Comparison of ENCODE assay signal across 13 cellular contexts in genomic region chr18:36537289-36537688, GRCh38.
A peak's percentile ranks its signal among the peaks of the same experiment; 100 is the strongest.
DNase-seq lines count a peak whose midpoint lies in the region; ATAC-seq and TF ChIP-seq lines count a peak whose summit lies in the region.
"Had no signal": no experiment of that assay in that cellular context is flagged by ENCODE, and none has a peak within 500 bp of the region (broad histone marks: within the 10 kb centered on the region; RNA-seq: fewer than 3 reads in every experiment).

No MANE protein-coding gene starts in this region.

- no peak overlapping the region for H2AK5ac ChIP-seq in H9 (ENCODE audit: insufficient read length, low read length)

- ATAC-seq in GM23338 = peak; percentile 47
- ATAC-seq in HG03135 (IDR thresholded peaks at IDR 0.05; ENCODE audit: unreplicated experiment) = no peak
- ATAC-seq: A549 had no signal

- no peaks in the 10 kb centered on the region for H3K79me2 ChIP-seq in GM23338 (replicated peaks; ENCODE audit: insufficient read depth)
- H3K79me2 ChIP-seq in H9 (ENCODE audit: insufficient read depth, low read length) = no peaks in the 10 kb centered on the region

- H3K9me2 ChIP-seq in GM23338 (ENCODE audit: insufficient read depth) = peaks cover 6% of the 10 kb centered on the region

- no peak overlapping the region for H3K9ac ChIP-seq in H9 (ENCODE audit: extremely low read depth, insufficient read length, low read length)

- H2BK15ac ChIP-seq in H9 (ENCODE audit: low read depth, low read length) = no peak overlapping the region

- H3K27ac ChIP-seq in GM23338 (ENCODE audit: low read depth) = no peak overlapping the region
- H3K27ac ChIP-seq in H9 (ENCODE audit: insufficient read length, low read depth, low read length) = no peak overlapping the region
- H3K27ac ChIP-seq in WERI-Rb-1 = no peak overlapping the region
- H3K27ac ChIP-seq: A549, C4-2B had no signal

- H3K18ac ChIP-seq in H9 (ENCODE audit: insufficient read length, low read depth, low read length) = no peak overlapping the region

- H4K20me1 ChIP-seq in GM23338 (replicated peaks; ENCODE audit: insufficient read depth) = no peaks in the 10 kb centered on the region
- H4K20me1 ChIP-seq in H9 (ENCODE audit: control insufficient read depth, insufficient read depth, insufficient read length) = no peaks in the 10 kb centered on the region

- H3K4me1 ChIP-seq in GM23338 (ENCODE audit: insufficient read depth) = 0 out of 2 replicates have a peak, but pooled peaks cover 7% of the 10 kb centered on the region
- H3K4me1 ChIP-seq in H9 (ENCODE audit: insufficient read depth, low read length) = peaks cover 3% of the 10 kb centered on the region; the same call in 1 of the 2 replicates
- H3K4me1 ChIP-seq: A549, BE2C had no signal

- H3F3A ChIP-seq in GM23338 (replicated peaks; ENCODE audit: low read depth) = no peaks in the 10 kb centered on the region

- no peaks in the 10 kb centered on the region for H3K79me1 ChIP-seq in H9 (ENCODE audit: insufficient read depth, low read depth, low read length, poor library complexity, severe bottlenecking)

- no peak overlapping the region for H4K5ac ChIP-seq in H9 (ENCODE audit: insufficient read length, low read depth, low read length)

- H3K27me3 Mint-ChIP-seq in GM23338 (ENCODE audit: insufficient read depth, low read depth, poor library complexity) (peaks cover 3% of the 10 kb centered on the region), H9 (ENCODE audit: low read depth) (no peaks in the 10 kb centered on the region)

- no peak overlapping the region for H3K23ac ChIP-seq in H9 (ENCODE audit: insufficient read length, low read depth, low read length)

- H2BK20ac ChIP-seq in H9 (ENCODE audit: low read depth, low read length, poor library complexity, severe bottlenecking) = no peak overlapping the region

- H2AFZ ChIP-seq in GM23338 (no peak overlapping the region), H9 (ENCODE audit: low read length) (no peak overlapping the region)

- no peaks in the 10 kb centered on the region for H3K23me2 ChIP-seq in H9 (ENCODE audit: insufficient read length, low read depth, low read length, poor library complexity, severe bottlenecking)

- no peak overlapping the region for H3K4me2 ChIP-seq in GM23338
- H3K4me2 ChIP-seq in H9 (ENCODE audit: insufficient read depth, insufficient read length, low read length) = no peak overlapping the region
- H3K4me2 ChIP-seq: A549 had no signal

- H3K27ac Mint-ChIP-seq in GM23338 (no peak overlapping the region), H9 (no peak overlapping the region)
- H3K27ac Mint-ChIP-seq: CD4-positive, alpha-beta memory T cell; IgD-negative memory B cell had no signal

- peaks cover 14% of the 10 kb centered on the region for H3K4me1 Mint-ChIP-seq in GM23338
- H3K4me1 Mint-ChIP-seq in H9 = peaks cover 17 to 30% of the 10 kb centered on the region in 2 experiments
- H3K4me1 Mint-ChIP-seq: CD4-positive, alpha-beta memory T cell had no signal

- H3K4me3 ChIP-seq in GM23338 (no peak overlapping the region), WERI-Rb-1 (ENCODE audit: low read depth, low read length) (no peak overlapping the region), epithelial cell of proximal tubule (ENCODE audit: low read depth, low read length) (no peak overlapping the region)
- H3K4me3 ChIP-seq: A549 had no signal

- H3K36me3 Mint-ChIP-seq in GM23338 (ENCODE audit: low read depth) = no peaks in the 10 kb centered on the region
- no peaks in the 10 kb centered on the region for H3K36me3 Mint-ChIP-seq in H9 (ENCODE audit: insufficient read depth in 1 of 3, low read depth in 3 of 3)
- H3K36me3 Mint-ChIP-seq: CD4-positive, alpha-beta memory T cell; IgD-negative memory B cell had no signal

- no peak overlapping the region for H2BK120ac ChIP-seq in H9 (ENCODE audit: low read depth, low read length, poor library complexity, severe bottlenecking)

- H3K36me3 ChIP-seq in GM23338 (ENCODE audit: insufficient read depth) (no peaks in the 10 kb centered on the region), WERI-Rb-1 (no peaks in the 10 kb centered on the region)
- H3K36me3 ChIP-seq: BE2C had no signal

- H3T11ph ChIP-seq in H9 (ENCODE audit: low read length) = no peak overlapping the region

- H3K27me3 ChIP-seq in GM23338 (ENCODE audit: insufficient read depth) (no peaks in the 10 kb centered on the region), H9 (ENCODE audit: insufficient read depth, low read length) (no peaks in the 10 kb centered on the region), WERI-Rb-1 (ENCODE audit: insufficient read depth, low read depth, severe bottlenecking) (no peaks in the 10 kb centered on the region)
- H3K27me3 ChIP-seq: BE2C had no signal

- no peak overlapping the region for H4K8ac ChIP-seq in H9 (replicated peaks; ENCODE audit: insufficient read length, low read depth, low read length)

- H3K56ac ChIP-seq in H9 (ENCODE audit: insufficient read length, low read depth, low read length) = no peak overlapping the region

- H2BK12ac ChIP-seq in H9 (ENCODE audit: insufficient read length, low read depth, low read length) = no peak overlapping the region

- H4K91ac ChIP-seq in H9 (ENCODE audit: insufficient read length, low read depth, low read length) = no peak overlapping the region

- H3K14ac ChIP-seq in H9 (ENCODE audit: insufficient read depth, low read length) = no peak overlapping the region

- H2BK5ac ChIP-seq in H9 (ENCODE audit: insufficient read length, low read length) = no peak overlapping the region

- DNase-seq in GM23338 (ENCODE audit: low spot score) (peak; percentile 17), H9 (peak; percentile 7), WERI-Rb-1 (no peak), epithelial cell of proximal tubule (ENCODE audit: low read depth) (no peak), NCI-H1694 (lab: John Stamatoyannopoulos, UW) (no peak)
- DNase-seq in activated CD8-positive, alpha-beta memory T cell treated with anti-CD3 and anti-CD28 coated beads for 24 hours = no peak
- DNase-seq: BE2C; CD4-positive, alpha-beta memory T cell; DMS79 had no signal

- H3K9me3 Mint-ChIP-seq in GM23338 = no peaks in the 10 kb centered on the region
- no peaks in the 10 kb centered on the region for H3K9me3 Mint-ChIP-seq in H9
- H3K9me3 Mint-ChIP-seq: IgD-negative memory B cell had no signal

- H3K9me3 ChIP-seq in H9 (ENCODE audit: control insufficient read depth, low read depth, low read length) = no peaks in the 10 kb centered on the region
- H3K9me3 ChIP-seq in WERI-Rb-1 (ENCODE audit: severe bottlenecking) = no peaks in the 10 kb centered on the region
- H3K9me3 ChIP-seq: A549, BE2C had no signal

- no peak overlapping the region for H3K4ac ChIP-seq in H9 (ENCODE audit: low read depth, low read length)

- H3K4me3 Mint-ChIP-seq in GM23338 (no peak overlapping the region), H9 (no peak overlapping the region)
- H3K4me3 Mint-ChIP-seq: CD4-positive, alpha-beta memory T cell; IgD-negative memory B cell had no signal

- peak in 1 of 2 experiments; percentile 55; a peak in 2 of 4 replicates for TF ChIP-seq CTCF in GM23338 (conservative IDR thresholded peaks at IDR 0.05; ENCODE audit: low read depth in 2 of 2)
- peak; percentile 32; the same call in 2 of the 3 replicates for TF ChIP-seq CTCF in H9 (conservative IDR thresholded peaks at IDR 0.05)
- TF ChIP-seq CTCF in WERI-Rb-1 (IDR thresholded peaks at IDR 0.05; ENCODE audit: low read depth, low read length) = peak; percentile 16; the same call in 1 of the 2 replicates
- peak; percentile 17 for TF ChIP-seq CTCF in epithelial cell of proximal tubule (conservative IDR thresholded peaks at IDR 0.05; ENCODE audit: low read depth, low read length)

TF ChIP-seq in GM23338, 12 proteins besides CTCF, POLR2A, EP300 and RAD21 (continues in another document):
- no peak for TF ChIP-seq NANOG (IDR thresholded peaks at IDR 0.05; ENCODE audit: borderline replicate concordance)
- TF ChIP-seq REST (IDR thresholded peaks at IDR 0.05; ENCODE audit: unreplicated experiment) = no peak
- no peak for TF ChIP-seq JUNB (IDR thresholded peaks at IDR 0.05; ENCODE audit: unreplicated experiment)
- TF ChIP-seq ZNF331 (CRISPR knock-in tag; IDR thresholded peaks at IDR 0.05; ENCODE audit: low read depth) = no peak
- no peak for TF ChIP-seq ZNF114 (CRISPR knock-in tag; IDR thresholded peaks at IDR 0.05)
- TF ChIP-seq STAT1 (IDR thresholded peaks at IDR 0.05; ENCODE audit: unreplicated experiment) = no peak
- no peak for TF ChIP-seq EZH2 (IDR thresholded peaks at IDR 0.05; ENCODE audit: low read depth, unreplicated experiment)
- no peak for TF ChIP-seq ETS1 (IDR thresholded peaks at IDR 0.05)
- TF ChIP-seq CREB1 (CRISPR knock-in tag; IDR thresholded peaks at IDR 0.05; ENCODE audit: low read depth) = no peak

Comparison
In these comparisons a context has a peak if more than half of its experiments do, and no peak if none do; other contexts are left out.
1. DNase-seq: peak in GM23338 (single experiment) and H9 (single experiment); none in WERI-Rb-1 (single experiment), epithelial cell of proximal tubule (single experiment), activated CD8-positive, alpha-beta memory T cell treated with anti-CD3 and anti-CD28 coated beads for 24 hours (single experiment) and NCI-H1694 (single experiment).